ENCODE assay signal across 1 cellular context in the genomic region with DNA sequence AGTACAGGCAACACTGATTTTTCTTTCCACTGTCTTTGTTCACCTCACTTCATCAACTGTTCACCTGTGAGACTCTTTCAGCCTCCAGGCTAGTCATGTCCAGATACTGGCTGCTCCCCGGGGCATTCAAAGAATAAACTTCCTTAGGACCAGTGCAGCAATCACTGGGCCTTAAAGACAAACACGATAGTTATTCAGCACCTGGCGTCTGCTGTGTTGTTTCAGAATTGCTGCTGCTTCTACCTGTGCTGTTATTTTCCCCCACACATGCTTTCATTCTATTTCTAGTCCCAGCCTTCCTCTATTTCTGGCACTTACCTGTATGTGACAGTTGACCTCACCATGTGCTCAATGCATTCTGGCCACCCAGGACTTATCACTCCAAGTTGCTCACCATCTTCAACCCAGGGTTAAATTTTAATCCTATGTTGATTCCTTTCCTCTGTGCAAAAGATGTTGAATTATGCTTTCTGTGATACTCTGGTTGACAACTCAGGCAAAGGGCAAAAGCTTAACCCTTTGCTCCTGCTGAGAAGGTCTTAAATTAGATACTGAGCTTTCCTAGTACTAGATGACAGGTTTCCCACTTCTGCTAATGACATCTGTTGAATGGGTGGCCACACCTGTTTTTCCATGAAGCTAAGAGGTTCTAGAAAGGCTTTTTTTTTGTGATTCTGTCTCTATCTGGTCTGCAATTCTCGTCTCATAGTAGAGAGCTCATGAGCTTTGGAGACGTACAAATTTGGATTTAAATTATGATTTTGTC.
TF ChIP-seq lines count a peak whose summit lies in the region.

No MANE protein-coding gene starts in this region.

TF ChIP-seq in HepG2, 621 proteins besides CTCF, POLR2A, EP300 and RAD21 (continued from another document):
- TF ChIP-seq ZBTB39 (CRISPR knock-in tag; IDR thresholded peaks at IDR 0.05), result no peak
- no peak for TF ChIP-seq SIN3A (IDR thresholded peaks at IDR 0.05; ENCODE audit: borderline replicate concordance, low read depth, low read length)
TF ChIP-seq in HepG2: peak in this region for 0.
